In the genomic region with DNA sequence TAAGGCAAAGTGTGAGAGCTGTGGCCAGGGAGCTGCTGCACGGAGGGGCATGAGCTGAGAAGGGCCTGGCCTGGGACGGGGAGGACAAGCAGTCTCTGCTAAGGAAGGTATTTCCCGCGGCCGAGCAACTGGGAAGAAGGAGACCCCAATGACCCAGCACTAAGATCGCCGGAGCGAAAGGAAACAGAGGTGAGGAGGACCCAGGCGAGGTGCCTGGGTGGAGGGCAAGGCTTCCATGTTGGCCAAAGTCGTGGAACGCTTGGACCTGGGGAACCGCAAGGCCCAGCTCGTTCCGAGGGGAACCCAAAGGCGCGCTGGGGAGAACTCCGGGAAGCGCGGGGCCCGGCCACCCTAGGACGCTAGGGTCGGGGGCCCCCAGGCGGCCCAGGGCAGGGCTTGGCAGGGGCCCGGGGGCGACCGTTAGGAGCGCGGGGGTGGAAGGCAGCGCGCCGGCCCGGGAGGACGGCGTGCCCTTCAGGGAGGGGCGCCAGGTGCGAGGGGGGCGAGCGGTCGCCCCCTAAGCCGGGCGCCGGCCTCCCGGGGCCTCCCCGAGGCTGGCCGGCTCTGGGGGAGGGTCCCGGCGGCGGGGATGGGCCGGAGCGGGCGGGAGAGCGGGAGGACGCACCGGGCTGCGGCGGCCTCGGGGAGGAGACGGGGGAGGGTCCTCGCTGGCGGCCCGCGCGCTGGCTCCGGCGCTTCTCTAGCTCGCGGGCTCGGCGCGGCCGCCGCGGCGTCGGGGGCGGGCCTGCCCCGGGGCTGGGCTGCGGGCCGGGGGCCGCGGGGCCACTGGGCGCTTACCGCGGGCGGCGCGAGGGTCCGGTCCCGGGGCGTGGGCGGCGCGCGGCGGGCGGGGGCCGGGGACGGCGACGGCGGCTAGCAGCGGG, we compare ENCODE assay signal across 8 cellular contexts. TPM values are rescaled to one million over a fixed set of nuclear protein-coding genes. Genes with fewer than 3 reads are reported as not detected.
A peak's percentile ranks its signal among the peaks of the same experiment; 100 is the strongest.
DNase-seq lines count a peak whose midpoint lies in the region; ATAC-seq, FAIRE-seq and TF ChIP-seq lines count a peak whose summit lies in the region.

No MANE protein-coding gene starts in this region.

- no peak overlapping the region for H2AFZ ChIP-seq in astrocyte (ENCODE audit: low read depth, low read length)

- peaks cover 17% of the 10 kb centered on the region for H3K27me3 Mint-ChIP-seq in activated CD8-positive, alpha-beta memory T cell treated with anti-CD3 and anti-CD28 coated beads, Interleukin-2, amount 10 ng/mL, durations not matched to agents 7 days and 5 days
- H3K27me3 Mint-ChIP-seq in astrocyte (ENCODE audit: low read depth, unreplicated experiment) = peaks cover 4% of the 10 kb centered on the region

- peak overlapping the region; percentile 96 for H3K4me3 Mint-ChIP-seq in activated CD8-positive, alpha-beta memory T cell treated with anti-CD3 and anti-CD28 coated beads, Interleukin-2, amount 10 ng/mL, durations not matched to agents 7 days and 5 days
- H3K4me3 Mint-ChIP-seq in astrocyte (ENCODE audit: unreplicated experiment) = peak overlapping the region; percentile 97

- H3K36me3 ChIP-seq in astrocyte (ENCODE audit: insufficient read depth, low read length) (no peaks in the 10 kb centered on the region), kidney (ENCODE audit: control insufficient read depth in 1 of 2, insufficient read depth in 2 of 2, low read length in 2 of 2) (peaks cover 0 to under 1% of the 10 kb centered on the region in 2 donors)

- H3K9me3 Mint-ChIP-seq in activated CD8-positive, alpha-beta memory T cell treated with anti-CD3 and anti-CD28 coated beads, Interleukin-2, amount 10 ng/mL, durations not matched to agents 7 days and 5 days (ENCODE audit: low read depth) = no peaks in the 10 kb centered on the region
- H3K9me3 Mint-ChIP-seq in astrocyte (ENCODE audit: unreplicated experiment) = peaks cover 2% of the 10 kb centered on the region

- FAIRE-seq in astrocyte (lab: Jason Lieb, UNC) (no peak), kidney (lab: Jason Lieb, UNC) (no peak)

- H3K9me3 ChIP-seq in astrocyte (ENCODE audit: insufficient read depth, low read depth, low read length) = no peaks in the 10 kb centered on the region
- H3K9me3 ChIP-seq in kidney (ENCODE audit: control insufficient read depth in 1 of 2, low read length in 2 of 2) = no peaks in the 10 kb centered on the region

- H3K4me1 ChIP-seq in astrocyte (ENCODE audit: insufficient read depth, low read length) (peaks cover 19% of the 10 kb centered on the region), kidney (ENCODE audit: control insufficient read depth in 1 of 2, insufficient read depth in 1 of 2, low read depth in 1 of 2, low read length in 2 of 2) (peaks cover 15 to 23% of the 10 kb centered on the region in 2 donors)

- CTCF ChIA-PET in activated CD8-positive, alpha-beta memory T cell treated with anti-CD3 and anti-CD28 coated beads, Interleukin-2, amount 10 ng/mL, durations not matched to agents 7 days and 5 days (lab: Charles Lee) = interaction anchor here (1.0 to 9.5 kb wide), 22 partner anchors 10 to 256 kb away, joined by 3 to 137 read pairs (median 10); partner anchors contain the start of genes FBXO24, GNB2, LRCH4 and MOSPD3

- peaks cover 50% of the 10 kb centered on the region for H3K79me2 ChIP-seq in astrocyte (ENCODE audit: insufficient read depth, low read length)

- DNase-seq in activated CD8-positive, alpha-beta memory T cell treated with anti-CD3 and anti-CD28 coated beads, Interleukin-2, amount 10 ng/mL, durations not matched to agents 7 days and 5 days = no peak
- DNase-seq in activated CD8-positive, alpha-beta memory T cell treated with anti-CD3 and anti-CD28 coated beads, Interleukin-2, amount 50 U/mL, for 48 hours = no peak
- DNase-seq in astrocyte (ENCODE audit: low read depth) (no peak), kidney (peak; percentile 74), substantia nigra (lab: John Stamatoyannopoulos, UW) (peak in 2 of 49 donors; percentile 20 to 71), globus pallidus (ENCODE audit: low spot score) (no peak)
- no peak for DNase-seq in activated effector memory CD4-positive, alpha-beta T cell treated with Interleukin-2 at 50 U/mL for 16 hours

- peaks cover 46% of the 10 kb centered on the region for H4K20me1 ChIP-seq in astrocyte (ENCODE audit: insufficient read depth, low read length)

- peak overlapping the region; percentile 87 for H3K9ac ChIP-seq in astrocyte (ENCODE audit: low read length)
- H3K9ac ChIP-seq in kidney (ENCODE audit: low read length in 2 of 2) = peak overlapping the region; percentile 78 to 84

- peaks cover 5% of the 10 kb centered on the region for H3K36me3 Mint-ChIP-seq in activated CD8-positive, alpha-beta memory T cell treated with anti-CD3 and anti-CD28 coated beads, Interleukin-2, amount 10 ng/mL, durations not matched to agents 7 days and 5 days
- H3K36me3 Mint-ChIP-seq in astrocyte (ENCODE audit: low read depth, unreplicated experiment) = peaks cover 2% of the 10 kb centered on the region

- H3K27ac Mint-ChIP-seq in activated CD8-positive, alpha-beta memory T cell treated with anti-CD3 and anti-CD28 coated beads, Interleukin-2, amount 10 ng/mL, durations not matched to agents 7 days and 5 days = peak overlapping the region; percentile 74
- H3K27ac Mint-ChIP-seq in astrocyte (ENCODE audit: unreplicated experiment) = peak overlapping the region; percentile 93

- H3K4me3 ChIP-seq in astrocyte (ENCODE audit: insufficient read depth, low read depth, low read length) (peak overlapping the region; percentile 78), kidney (ENCODE audit: low read length in 2 of 2) (peak overlapping the region; percentile 74 to 79)

- H3K4me1 Mint-ChIP-seq in activated CD8-positive, alpha-beta memory T cell treated with anti-CD3 and anti-CD28 coated beads, Interleukin-2, amount 10 ng/mL, durations not matched to agents 7 days and 5 days = peaks cover 28% of the 10 kb centered on the region
- peaks cover 6% of the 10 kb centered on the region for H3K4me1 Mint-ChIP-seq in astrocyte (ENCODE audit: low read depth, unreplicated experiment)

- peak; percentile 60 for ATAC-seq in activated CD8-positive, alpha-beta memory T cell treated with anti-CD3 and anti-CD28 coated beads, Interleukin-2, amount 10 ng/mL, durations not matched to agents 7 days and 5 days
- ATAC-seq in HG03354 (IDR thresholded peaks at IDR 0.05; ENCODE audit: poor library complexity, severe bottlenecking, unreplicated experiment) = peak; percentile 31

- H3K27me3 ChIP-seq in astrocyte (ENCODE audit: insufficient read depth, low read length) = no peaks in the 10 kb centered on the region

- H3K27ac ChIP-seq in astrocyte (ENCODE audit: low read depth, low read length) (peak overlapping the region; percentile 38), kidney (ENCODE audit: low read depth in 2 of 2, low read length in 2 of 2) (peak overlapping the region in 1 of 2 donors; percentile 57), substantia nigra (ENCODE audit: low read depth, low read length, poor library complexity, severe bottlenecking) (peak overlapping the region; percentile 74)

- H3K4me2 ChIP-seq in astrocyte (ENCODE audit: low read length) = peak overlapping the region; percentile 98

- intact Hi-C loops in kidney (cut with DNase I) = no loop called here

- TF ChIP-seq CTCF in astrocyte (IDR thresholded peaks at IDR 0.05; ENCODE audit: insufficient read depth, low read depth, low read length) = no peak
- TF ChIP-seq CTCF in kidney (IDR thresholded peaks at IDR 0.05; ENCODE audit: borderline replicate concordance, extremely low read depth, insufficient read depth) = no peak

RNA-seq across cellular contexts. Expression of gene GIGYF1, which starts 0.5 kb away (rescaled TPM):
- 10 to 100 TPM; 47.1 to 53.4 TPM for total RNA-seq in activated CD8-positive, alpha-beta memory T cell treated with anti-CD3 and anti-CD28 coated beads, Interleukin-2, amount 10 ng/mL, durations not matched to agents 7 days and 5 days
- total RNA-seq in astrocyte (21.3 and 23.2 TPM in 2 replicates), kidney (51.3 TPM)
- polyA plus RNA-seq in kidney (ENCODE audit: insufficient read depth, low read depth, low replicate concordance) = 11.6 TPM

RNA-seq across cellular contexts. Expression of gene POP7, which starts 12.4 kb away (rescaled TPM):
- 10 to 100 TPM; 43.6 to 53.4 TPM for total RNA-seq in activated CD8-positive, alpha-beta memory T cell treated with anti-CD3 and anti-CD28 coated beads, Interleukin-2, amount 10 ng/mL, durations not matched to agents 7 days and 5 days
- total RNA-seq in astrocyte (39.1 and 40.6 TPM in 2 replicates), kidney (25.7 TPM)
- 41.8 TPM for polyA plus RNA-seq in kidney (ENCODE audit: insufficient read depth, low read depth, low replicate concordance)

RNA-seq across cellular contexts. Expression of gene GNB2, which starts 20.0 kb away (rescaled TPM):
- total RNA-seq in activated CD8-positive, alpha-beta memory T cell treated with anti-CD3 and anti-CD28 coated beads, Interleukin-2, amount 10 ng/mL, durations not matched to agents 7 days and 5 days = 100 to 1,000 TPM; 243 to 271 TPM
- 270 and 274 TPM in 2 replicates for total RNA-seq in astrocyte
- 265 TPM for total RNA-seq in kidney
- 234 TPM for polyA plus RNA-seq in kidney (ENCODE audit: insufficient read depth, low read depth, low replicate concordance)

RNA-seq across cellular contexts. Expression of gene EPO, which starts 26.7 kb away (rescaled TPM):
- not detected for total RNA-seq in activated CD8-positive, alpha-beta memory T cell treated with anti-CD3 and anti-CD28 coated beads, Interleukin-2, amount 10 ng/mL, durations not matched to agents 7 days and 5 days
- total RNA-seq in astrocyte (not detected in 2 replicates), kidney (not detected)
- polyA plus RNA-seq in kidney (ENCODE audit: insufficient read depth, low read depth, low replicate concordance) = not detected

RNA-seq across cellular contexts. Expression of gene ACTL6B, which starts 37.3 kb away (rescaled TPM):
- not detected for total RNA-seq in activated CD8-positive, alpha-beta memory T cell treated with anti-CD3 and anti-CD28 coated beads, Interleukin-2, amount 10 ng/mL, durations not matched to agents 7 days and 5 days
- total RNA-seq in astrocyte (not detected in 2 replicates), kidney (not detected)
- polyA plus RNA-seq in kidney (ENCODE audit: insufficient read depth, low read depth, low replicate concordance) = not detected
